Comparison of ENCODE assay signal across 1 cellular context in genomic region chr17:57493171-57493570, GRCh38.
TF ChIP-seq lines count a peak whose summit lies in the region.

No MANE protein-coding gene starts in this region.

TF ChIP-seq in K562, 482 proteins besides CTCF, POLR2A, EP300 and RAD21:
- TF ChIP-seq SPI1 (IDR thresholded peaks at IDR 0.05; ENCODE audit: borderline replicate concordance, low read depth, low read length) (peak; percentile 77), TRIM28 (IDR thresholded peaks at IDR 0.05) (no peak)
